In the genomic region with DNA sequence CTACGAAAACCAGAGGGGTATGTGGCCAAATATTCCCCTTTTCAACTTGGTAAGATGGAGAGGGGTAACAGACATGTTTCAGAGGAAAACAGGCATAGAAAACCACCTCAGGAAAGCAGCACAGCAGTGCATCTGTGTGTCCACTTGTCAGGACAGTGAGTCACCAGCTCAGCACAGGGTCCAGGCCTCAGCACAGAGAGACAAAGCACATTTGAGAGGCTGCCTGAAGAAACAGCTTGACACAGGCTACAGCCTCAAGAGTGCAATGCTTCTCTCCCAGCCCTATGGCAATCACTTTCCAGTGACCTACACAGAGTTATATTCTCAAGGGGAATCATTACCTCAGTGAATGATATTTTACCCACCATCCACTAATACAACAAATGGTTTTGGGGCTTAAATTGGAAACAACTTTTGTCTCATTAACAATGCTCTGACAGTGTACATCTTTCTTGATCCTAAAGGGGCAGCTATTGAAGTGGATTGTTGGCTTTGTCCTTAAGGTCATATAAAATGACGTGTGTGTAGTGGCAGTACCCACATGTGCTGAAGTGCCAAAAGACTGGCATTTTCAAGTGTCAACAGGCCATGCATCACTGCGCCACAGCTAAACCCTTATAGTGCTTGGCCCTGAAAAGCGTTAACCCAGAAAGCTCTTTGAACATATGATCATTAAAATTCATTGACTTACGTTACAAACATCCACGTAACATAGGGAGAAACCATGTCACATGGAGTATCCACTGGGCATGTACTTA, we compare ENCODE assay signal across 13 cellular contexts. TPM values are rescaled to one million over a fixed set of nuclear protein-coding genes. Genes with fewer than 3 reads are reported as not detected.
DNase-seq lines count a peak whose midpoint lies in the region; ATAC-seq and TF ChIP-seq lines count a peak whose summit lies in the region.
"Had no signal": no experiment of that assay in that cellular context is flagged by ENCODE, and none has a peak within 500 bp of the region (broad histone marks: within the 10 kb centered on the region; RNA-seq: fewer than 3 reads in every experiment).

No MANE protein-coding gene starts in this region.

- intact Hi-C loops in adrenal gland (cut with DNase I) = no loop called here
- intact Hi-C loops in heart right ventricle (cut with DNase I) = no loop called here

- POLR2A ChIA-PET in activated CD4-positive, alpha-beta T cell treated with anti-CD3 and anti-CD28 coated beads, Interleukin-2, amount 10 ng/mL, durations not matched to agents 7 days and 5 days (lab: Charles Lee) = no interaction called here

- no peak for TF ChIP-seq POLR2A in adrenal gland (IDR thresholded peaks at IDR 0.05)

- H3K4me3 ChIP-seq in adrenal gland (no peak overlapping the region), heart right ventricle (no peak overlapping the region), parathyroid adenoma (ENCODE audit: low read depth, low read length) (no peak overlapping the region)
- H3K4me3 ChIP-seq: MG63, Peyer's patch had no signal

- no peak overlapping the region for H3K4me2 ChIP-seq in parathyroid adenoma (ENCODE audit: low read length)

- H3K9me3 ChIP-seq in adrenal gland (replicated peaks in 1 of 3) (no peaks in the 10 kb centered on the region), heart right ventricle (peaks cover 0 to 26% (median 0%) of the 10 kb centered on the region in 11 donors), parathyroid adenoma (ENCODE audit: control insufficient read depth, low read length) (no peaks in the 10 kb centered on the region)
- H3K9me3 ChIP-seq: MG63, Peyer's patch had no signal

- H3K27me3 ChIP-seq in adrenal gland (no peaks in the 10 kb centered on the region), heart right ventricle (no peaks in the 10 kb centered on the region), parathyroid adenoma (ENCODE audit: control insufficient read depth, insufficient read depth, low read length) (no peaks in the 10 kb centered on the region)
- H3K27me3 ChIP-seq: MG63, Peyer's patch had no signal

- peak; percentile 10 for DNase-seq in DMS53 (lab: John Stamatoyannopoulos, UW)
- DNase-seq in DMS53 treated with DMSO at 0.1 percent for 48 hours (lab: John Stamatoyannopoulos, UW; ENCODE audit: unreplicated experiment) = no peak
- peak in 4 of 7 donors; percentile 23 to 55 (median 46) for DNase-seq in adrenal gland
- DNase-seq in heart right ventricle = no peak
- no peak for DNase-seq in NCI-H1694 (lab: John Stamatoyannopoulos, UW)
- DNase-seq in activated CD4-positive, alpha-beta T cell treated with anti-CD3 and anti-CD28 coated beads, Interleukin-2, amount 10 ng/mL, durations not matched to agents 7 days and 5 days = no peak
- DNase-seq: MG63, NCI-H345, Peyer's patch, trophoblast cell had no signal

- 86 to 94% (median 90%) methylated on average over 6 of the region's 6 CpGs for WGBS in adrenal gland, 4 donors
- 80 to 87% methylated on average over 6 of the region's 6 CpGs for WGBS in heart right ventricle, 2 donors

- CTCF ChIA-PET in activated CD4-positive, alpha-beta T cell treated with anti-CD3 and anti-CD28 coated beads, Interleukin-2, amount 10 ng/mL, durations not matched to agents 7 days and 5 days (lab: Charles Lee) = interaction anchor here (1.2 kb wide), 1 partner anchor 16 kb away, joined by 3 read pairs; no protein-coding TSS in a partner anchor

- TF ChIP-seq CTCF in adrenal gland (IDR thresholded peaks at IDR 0.05) = no peak
- TF ChIP-seq CTCF in heart right ventricle (IDR thresholded peaks at IDR 0.05) = no peak
- TF ChIP-seq CTCF in parathyroid adenoma (IDR thresholded peaks at IDR 0.05) = no peak

- peaks cover 2% of the 10 kb centered on the region for H3K79me2 ChIP-seq in parathyroid adenoma

- no peak overlapping the region for H2AFZ ChIP-seq in parathyroid adenoma

- peaks cover 13% of the 10 kb centered on the region for H3K4me1 Mint-ChIP-seq in activated CD4-positive, alpha-beta T cell treated with anti-CD3 and anti-CD28 coated beads, Interleukin-2, amount 10 ng/mL, durations not matched to agents 7 days and 5 days

- ATAC-seq in heart right ventricle = peak in 7 of 8 donors; percentile 40 to 84 (median 68)
- ATAC-seq in HG03521 (IDR thresholded peaks at IDR 0.05; ENCODE audit: unreplicated experiment) = no peak

- peaks cover 0 to 10% of the 10 kb centered on the region in 2 donors for H3K36me3 ChIP-seq in adrenal gland (replicated peaks in 1 of 2)
- H3K36me3 ChIP-seq in heart right ventricle = peaks cover 0 to 79% (median 0%) of the 10 kb centered on the region in 9 donors
- no peaks in the 10 kb centered on the region for H3K36me3 ChIP-seq in parathyroid adenoma (ENCODE audit: control insufficient read depth, insufficient read depth, low read length)
- H3K36me3 ChIP-seq: MG63 had no signal

- no peak overlapping the region for H3K9ac ChIP-seq in parathyroid adenoma

- H3K27ac ChIP-seq in adrenal gland = peak overlapping the region in 2 of 5 donors; percentile 59 to 67
- H3K27ac ChIP-seq in heart right ventricle = peak overlapping the region in 2 of 10 donors; percentile 33 to 41
- peak overlapping the region; percentile 34 for H3K27ac ChIP-seq in parathyroid adenoma
- H3K27ac ChIP-seq: 22Rv1, Peyer's patch had no signal

- peaks cover 91% of the 10 kb centered on the region for H3K36me3 Mint-ChIP-seq in activated CD4-positive, alpha-beta T cell treated with anti-CD3 and anti-CD28 coated beads, Interleukin-2, amount 10 ng/mL, durations not matched to agents 7 days and 5 days (ENCODE audit: low read depth)

- H3K4me1 ChIP-seq in adrenal gland (replicated peaks in 1 of 2) = peaks cover 4 to 26% of the 10 kb centered on the region in 2 donors
- H3K4me1 ChIP-seq in heart right ventricle = peaks cover 0 to 25% (median 8%) of the 10 kb centered on the region in 9 donors
- H3K4me1 ChIP-seq in parathyroid adenoma = peaks cover 2% of the 10 kb centered on the region
- H3K4me1 ChIP-seq: Peyer's patch had no signal

- no peak overlapping the region for H3K27ac Mint-ChIP-seq in activated CD4-positive, alpha-beta T cell treated with anti-CD3 and anti-CD28 coated beads, Interleukin-2, amount 10 ng/mL, durations not matched to agents 7 days and 5 days

- H3K27me3 Mint-ChIP-seq in activated CD4-positive, alpha-beta T cell treated with anti-CD3 and anti-CD28 coated beads, Interleukin-2, amount 10 ng/mL, durations not matched to agents 7 days and 5 days = no peaks in the 10 kb centered on the region

- H3K4me3 Mint-ChIP-seq in activated CD4-positive, alpha-beta T cell treated with anti-CD3 and anti-CD28 coated beads, Interleukin-2, amount 10 ng/mL, durations not matched to agents 7 days and 5 days = no peak overlapping the region

- peaks cover 18% of the 10 kb centered on the region for H3K9me3 Mint-ChIP-seq in activated CD4-positive, alpha-beta T cell treated with anti-CD3 and anti-CD28 coated beads, Interleukin-2, amount 10 ng/mL, durations not matched to agents 7 days and 5 days

RNA-seq across cellular contexts. Expression of a gene that starts 46.4 kb away (rescaled TPM):
- total RNA-seq in adrenal gland (100 to 1,000 TPM in 1 of 8 donors, 10 to 100 TPM in 7; 26.9 to 120 (median 38.6) TPM), heart right ventricle (10 to 100 TPM; 17.0 to 26.2 (median 22.9) TPM)
- polyA plus RNA-seq in adrenal gland (10 to 100 TPM in 1 of 3 donors, 1 to 10 TPM in 2; 6.0 to 73.1 (median 6.4) TPM), heart right ventricle (1 to 10 TPM; 5.1 to 5.3 TPM)
- total RNA-seq in activated CD4-positive, alpha-beta T cell treated with anti-CD3 and anti-CD28 coated beads, Interleukin-2, amount 10 ng/mL, durations not matched to agents 7 days and 5 days = 10 to 100 TPM; 24.2 to 25.1 TPM

Comparison
In these comparisons a context has a peak if more than half of its experiments do, and no peak if none do; other contexts are left out.
1. DNase-seq: peak in DMS53 (single experiment) and adrenal gland (4 of 7); none in DMS53 treated with DMSO at 0.1 percent for 48 hours (single experiment), heart right ventricle (0 of 2), NCI-H1694 (single experiment) and activated CD4-positive, alpha-beta T cell treated with anti-CD3 and anti-CD28 coated beads, Interleukin-2, amount 10 ng/mL, durations not matched to agents 7 days and 5 days (single experiment).